In the genomic region with DNA sequence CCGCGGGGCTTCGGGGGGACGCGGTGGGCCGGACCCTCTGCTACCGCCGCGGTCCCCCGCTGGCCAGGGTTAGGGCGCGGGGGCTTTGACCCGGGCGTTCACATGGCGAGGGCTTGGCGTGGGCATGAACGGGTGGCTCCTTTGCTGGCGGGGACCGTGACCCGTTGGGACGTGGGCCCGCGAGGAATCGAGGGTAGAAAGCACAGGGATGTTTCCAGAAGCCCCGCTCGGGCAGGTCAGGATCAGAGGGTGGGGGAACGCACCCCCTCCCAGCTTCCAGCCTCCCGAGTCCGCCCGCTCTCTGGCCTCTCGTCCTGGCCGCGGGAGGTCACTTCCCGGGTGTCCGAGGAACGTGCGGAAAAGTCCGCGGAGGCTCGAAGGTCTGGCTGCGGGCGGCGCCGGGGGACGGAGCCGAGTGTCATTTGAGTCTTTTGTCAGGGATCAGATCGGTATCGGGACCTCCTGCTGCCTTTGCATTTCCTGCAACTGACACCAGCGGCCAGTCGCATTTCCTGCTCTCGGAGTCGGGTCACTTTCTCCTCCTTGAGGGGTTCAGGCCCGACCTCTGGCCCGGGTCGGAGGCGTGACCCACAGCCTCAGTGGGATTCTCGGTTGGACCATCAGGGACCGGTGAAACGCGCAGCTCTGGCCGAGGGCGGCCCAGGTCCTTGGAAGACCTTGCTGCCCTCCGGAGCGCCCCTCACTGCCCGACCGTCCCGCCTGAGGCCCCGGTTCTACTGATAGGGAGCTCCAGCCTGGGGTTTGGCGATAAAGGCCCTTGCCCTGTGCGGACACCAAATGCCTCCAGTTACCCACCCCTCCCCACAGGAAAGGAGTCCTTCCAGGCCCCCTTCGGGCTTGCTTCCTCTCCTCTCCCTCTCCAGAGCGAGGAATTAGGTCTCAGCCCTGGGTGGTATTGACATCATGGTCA, we compare ENCODE assay signal across 8 cellular contexts. TPM values are rescaled to one million over a fixed set of nuclear protein-coding genes. Genes with fewer than 3 reads are reported as not detected.
DNase-seq lines count a peak whose midpoint lies in the region; ATAC-seq, FAIRE-seq and TF ChIP-seq lines count a peak whose summit lies in the region.

No MANE protein-coding gene starts in this region.

- peaks cover 59% of the 10 kb centered on the region for H3K27me3 Mint-ChIP-seq in mesothelial cell of epicardium (ENCODE audit: low read depth)

- H3K4me1 Mint-ChIP-seq in mesothelial cell of epicardium, result peaks cover 63% of the 10 kb centered on the region

- no peaks in the 10 kb centered on the region for H3K9me3 Mint-ChIP-seq in mesothelial cell of epicardium

- H3K36me3 Mint-ChIP-seq in mesothelial cell of epicardium, result no peaks in the 10 kb centered on the region

- TF ChIP-seq CTCF in HFF-Myc (IDR thresholded peaks at IDR 0.05; ENCODE audit: low read depth, low read length, missing control alignments) (no peak), bronchial epithelial cell (IDR thresholded peaks at IDR 0.05; ENCODE audit: insufficient read depth, low read length, severe bottlenecking) (no peak), mesothelial cell of epicardium (IDR thresholded peaks at IDR 0.05; ENCODE audit: unreplicated experiment) (no peak)

- no peak for ATAC-seq in HG03354 (IDR thresholded peaks at IDR 0.05; ENCODE audit: poor library complexity, severe bottlenecking, unreplicated experiment)

- H3K4me3 Mint-ChIP-seq in mesothelial cell of epicardium, result peak overlapping the region; percentile 91

- DNase-seq in AG08395 (ENCODE audit: low spot score) (peak; percentile 33), HFF-Myc (ENCODE audit: extremely low read depth, low read depth) (no peak), bronchial epithelial cell (ENCODE audit: low read depth) (no peak), mesothelial cell of epicardium (ENCODE audit: low spot score in 2 of 2, unreplicated experiment in 2 of 2) (no peak), NCI-H1105 (lab: John Stamatoyannopoulos, UW) (no peak), hippocampal formation (lab: John Stamatoyannopoulos, UW) (no peak), occipital lobe (lab: John Stamatoyannopoulos, UW) (no peak)

- H3K4me3 ChIP-seq in HFF-Myc (replicated peaks; ENCODE audit: low read depth, low read length) (peak overlapping the region; percentile 26), bronchial epithelial cell (ENCODE audit: low read depth, low read length) (peak overlapping the region; percentile 13)

- H3K27me3 ChIP-seq in bronchial epithelial cell (ENCODE audit: control insufficient read depth, insufficient read depth, low read length), result peaks cover 49% of the 10 kb centered on the region

- no peak for FAIRE-seq in bronchial epithelial cell (lab: Jason Lieb, UNC)

- H3K36me3 ChIP-seq in bronchial epithelial cell (ENCODE audit: control insufficient read depth, insufficient read depth, low read length), result no peaks in the 10 kb centered on the region

- H3K27ac Mint-ChIP-seq in mesothelial cell of epicardium, result peak overlapping the region; percentile 64

RNA-seq across cellular contexts. Expression of a gene that starts 0.7 kb away (rescaled TPM):
- total RNA-seq in bronchial epithelial cell (0.79 and 1.0 TPM in 2 replicates), mesothelial cell of epicardium (64.2 to 66.4 TPM (median 65.7 TPM) in 3 replicates), occipital lobe (5.1 TPM)

RNA-seq across cellular contexts. Expression of a gene that starts 32.2 kb away (rescaled TPM):
- total RNA-seq in bronchial epithelial cell (not detected in 2 replicates), mesothelial cell of epicardium (1.2 to 2.0 TPM (median 1.6 TPM) in 3 replicates), occipital lobe (not detected)

Comparison
In these comparisons a context has a peak if more than half of its experiments do, and no peak if none do; other contexts are left out.
1. RNA of a gene that starts 0.7 kb away (total RNA-seq): 64.2 to 66.4 TPM in mesothelial cell of epicardium; 5.1 TPM in occipital lobe (single experiment) and 0.79 to 1.0 TPM in bronchial epithelial cell; every median in the first group is over 10 times any median in the second.